1 cellular context compared by ENCODE assay signal in genomic region chr10:133158756-133159610, GRCh38.
TF ChIP-seq lines count a peak whose summit lies in the region.

No MANE protein-coding gene starts in this region.

TF ChIP-seq in WTC11, 78 proteins besides CTCF, POLR2A, EP300 and RAD21 (continued from another document):
- TF ChIP-seq ZNF263 (CRISPR knock-in tag; IDR thresholded peaks at IDR 0.05; ENCODE audit: low read depth) (0 out of 2 replicates have a peak, but pooled peaks have one; percentile 20), ZNF138 (CRISPR knock-in tag; conservative IDR thresholded peaks at IDR 0.05) (0 out of 2 replicates have a peak, but pooled peaks have one; percentile 13), ZNF423 (CRISPR knock-in tag; IDR thresholded peaks at IDR 0.05) (peak; percentile 25; the same call in 1 of the 2 replicates), FOXP1 (CRISPR knock-in tag; IDR thresholded peaks at IDR 0.05; ENCODE audit: borderline replicate concordance) (no peak), JAZF1 (CRISPR knock-in tag; IDR thresholded peaks at IDR 0.05) (no peak)
- TF ChIP-seq, protein P1, sequence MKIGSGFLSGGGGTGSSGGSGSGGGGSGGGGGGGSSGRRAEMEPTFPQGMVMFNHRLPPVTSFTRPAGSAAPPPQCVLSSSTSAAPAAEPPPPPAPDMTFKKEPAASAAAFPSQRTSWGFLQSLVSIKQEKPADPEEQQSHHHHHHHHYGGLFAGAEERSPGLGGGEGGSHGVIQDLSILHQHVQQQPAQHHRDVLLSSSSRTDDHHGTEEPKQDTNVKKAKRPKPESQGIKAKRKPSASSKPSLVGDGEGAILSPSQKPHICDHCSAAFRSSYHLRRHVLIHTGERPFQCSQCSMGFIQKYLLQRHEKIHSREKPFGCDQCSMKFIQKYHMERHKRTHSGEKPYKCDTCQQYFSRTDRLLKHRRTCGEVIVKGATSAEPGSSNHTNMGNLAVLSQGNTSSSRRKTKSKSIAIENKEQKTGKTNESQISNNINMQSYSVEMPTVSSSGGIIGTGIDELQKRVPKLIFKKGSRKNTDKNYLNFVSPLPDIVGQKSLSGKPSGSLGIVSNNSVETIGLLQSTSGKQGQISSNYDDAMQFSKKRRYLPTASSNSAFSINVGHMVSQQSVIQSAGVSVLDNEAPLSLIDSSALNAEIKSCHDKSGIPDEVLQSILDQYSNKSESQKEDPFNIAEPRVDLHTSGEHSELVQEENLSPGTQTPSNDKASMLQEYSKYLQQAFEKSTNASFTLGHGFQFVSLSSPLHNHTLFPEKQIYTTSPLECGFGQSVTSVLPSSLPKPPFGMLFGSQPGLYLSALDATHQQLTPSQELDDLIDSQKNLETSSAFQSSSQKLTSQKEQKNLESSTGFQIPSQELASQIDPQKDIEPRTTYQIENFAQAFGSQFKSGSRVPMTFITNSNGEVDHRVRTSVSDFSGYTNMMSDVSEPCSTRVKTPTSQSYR (CRISPR knock-in tag; IDR thresholded peaks at IDR 0.05), result no peak
